ENCODE assay signal across 11 cellular contexts in genomic region chr9:97986466-97986865, GRCh38. TPM values are rescaled to one million over a fixed set of nuclear protein-coding genes. Genes with fewer than 3 reads are reported as not detected.
DNase-seq lines count a peak whose midpoint lies in the region; ATAC-seq and TF ChIP-seq lines count a peak whose summit lies in the region.
"Had no signal": no experiment of that assay in that cellular context is flagged by ENCODE, and none has a peak within 500 bp of the region (broad histone marks: within the 10 kb centered on the region; RNA-seq: fewer than 3 reads in every experiment).

No MANE protein-coding gene starts in this region.

- H4K20me1 ChIP-seq in SU-DHL-6 (ENCODE audit: low read depth, low read length) = peaks cover 22% of the 10 kb centered on the region
- H4K20me1 ChIP-seq in MM.1S (ENCODE audit: insufficient read depth, low read length) = peaks cover 48% of the 10 kb centered on the region

- H3K9me3 ChIP-seq in SU-DHL-6 (ENCODE audit: insufficient read depth, low read length) (no peaks in the 10 kb centered on the region), MM.1S (replicated peaks; ENCODE audit: insufficient read depth, low read length) (no peaks in the 10 kb centered on the region), heart right ventricle (no peaks in the 10 kb centered on the region)
- H3K9me3 ChIP-seq: colonic mucosa had no signal

- H3K27ac ChIP-seq in ACC112 (ENCODE audit: low read depth, low read length) = no peak overlapping the region
- peak overlapping the region; percentile 93 for H3K27ac ChIP-seq in SU-DHL-6 (ENCODE audit: low read depth, low read length)
- no peak overlapping the region for H3K27ac ChIP-seq in MM.1S (ENCODE audit: low read length)
- H3K27ac ChIP-seq in heart right ventricle = no peak overlapping the region
- H3K27ac ChIP-seq: colonic mucosa had no signal

- intact Hi-C loops in heart right ventricle (cut with DNase I) = loop anchor here in 3 of 10 donors (2.0 to 10.0 kb wide), 2 partner anchors 48 kb away; no protein-coding TSS in a partner anchor

- 75 to 79% methylated on average over 5 of the region's 5 CpGs for WGBS in heart right ventricle, 2 donors

- H3F3A ChIP-seq in SU-DHL-6 (ENCODE audit: insufficient read depth) (peaks cover 37% of the 10 kb centered on the region), MM.1S (ENCODE audit: insufficient read depth, low read length) (0 out of 2 replicates have a peak, but pooled peaks cover 6% of the 10 kb centered on the region)

- H3K27me3 ChIP-seq in ACC112 (ENCODE audit: insufficient read depth, low read length) (no peaks in the 10 kb centered on the region), SU-DHL-6 (ENCODE audit: low read length) (no peaks in the 10 kb centered on the region), MM.1S (replicated peaks; ENCODE audit: insufficient read depth, low read length) (no peaks in the 10 kb centered on the region), heart right ventricle (no peaks in the 10 kb centered on the region)
- H3K27me3 ChIP-seq: colonic mucosa had no signal

- H3K79me2 ChIP-seq in ACC112 (ENCODE audit: control insufficient read depth, insufficient read depth, low read length, unreplicated experiment) = peaks cover 84% of the 10 kb centered on the region
- peaks cover 85% of the 10 kb centered on the region for H3K79me2 ChIP-seq in SU-DHL-6 (ENCODE audit: insufficient read depth, low read length)
- H3K79me2 ChIP-seq in MM.1S (ENCODE audit: low read length) = peaks cover 77% of the 10 kb centered on the region

- H3K9me2 ChIP-seq in SU-DHL-6 (replicated peaks; ENCODE audit: insufficient read depth, low read length) (no peaks in the 10 kb centered on the region), MM.1S (replicated peaks; ENCODE audit: insufficient read depth, low read length) (no peaks in the 10 kb centered on the region)

- peak overlapping the region; percentile 82 for H3K4me2 ChIP-seq in SU-DHL-6 (ENCODE audit: low read depth, low read length, poor library complexity, severe bottlenecking)
- H3K4me2 ChIP-seq in MM.1S (ENCODE audit: low read depth, low read length) = no peak overlapping the region

- H2AFZ ChIP-seq in ACC112 (ENCODE audit: low read length, unreplicated experiment) = no peak overlapping the region
- H2AFZ ChIP-seq in SU-DHL-6 (ENCODE audit: low read depth, low read length, severe bottlenecking) = no peak overlapping the region
- no peak overlapping the region for H2AFZ ChIP-seq in MM.1S (ENCODE audit: low read length)

- H3K9ac ChIP-seq in SU-DHL-6 (ENCODE audit: low read length) (peak overlapping the region; percentile 100), MM.1S (ENCODE audit: low read length) (no peak overlapping the region)

- H3K4me3 ChIP-seq in ACC112 (ENCODE audit: low read depth, low read length) = peak overlapping the region; percentile 95
- H3K4me3 ChIP-seq in SU-DHL-6 (ENCODE audit: insufficient read depth, low read length, poor library complexity, severe bottlenecking) = peak overlapping the region; percentile 95
- H3K4me3 ChIP-seq in MM.1S (ENCODE audit: low read length) = no peak overlapping the region
- H3K4me3 ChIP-seq in heart right ventricle = no peak overlapping the region

- ATAC-seq in heart right ventricle = no peak

- H3K4me1 ChIP-seq in ACC112 (ENCODE audit: control insufficient read depth, insufficient read depth, low read length, unreplicated experiment) (peaks cover 67% of the 10 kb centered on the region), MM.1S (ENCODE audit: low read length) (peaks cover 24% of the 10 kb centered on the region), heart right ventricle (peaks cover 0 to 76% (median 54%) of the 10 kb centered on the region in 9 donors)

- H3K36me3 ChIP-seq in ACC112 (ENCODE audit: insufficient read depth, low read length) = 0 out of 2 replicates have a peak, but pooled peaks cover under 1% of the 10 kb centered on the region
- H3K36me3 ChIP-seq in SU-DHL-6 (ENCODE audit: low read length) = 0 out of 2 replicates have a peak, but pooled peaks cover 4% of the 10 kb centered on the region
- H3K36me3 ChIP-seq in MM.1S (replicated peaks; ENCODE audit: insufficient read depth, low read length) = no peaks in the 10 kb centered on the region
- H3K36me3 ChIP-seq in heart right ventricle = no peaks in the 10 kb centered on the region
- H3K36me3 ChIP-seq: colonic mucosa had no signal

- in situ Hi-C loops in GM13977 (cut with MboI; ENCODE audit: low pct_unique_long_range_greater_than_20kb, low sequenced_read_pairs, unreplicated experiment) = no loop called here

- DNase-seq in GM13977 (ENCODE audit: low spot score) (peak; percentile 20), islet precursor cell (peak; percentile 17), HCEC 1CT (no peak), NCI-H2107 treated with DMSO at 0.1 percent for 48 hours (lab: John Stamatoyannopoulos, UW; ENCODE audit: unreplicated experiment) (no peak), MM.1S (no peak), heart right ventricle (no peak)
- DNase-seq: colonic mucosa, DMS153, KG1 had no signal

- TF ChIP-seq CTCF in GM13977 (IDR thresholded peaks at IDR 0.05; ENCODE audit: extremely low read depth, insufficient read depth, missing control alignments) (no peak), SU-DHL-6 (IDR thresholded peaks at IDR 0.05; ENCODE audit: insufficient read depth, low read length, poor library complexity, severe bottlenecking) (no peak), MM.1S (IDR thresholded peaks at IDR 0.05; ENCODE audit: low read length) (no peak), heart right ventricle (IDR thresholded peaks at IDR 0.05) (no peak)

RNA-seq across cellular contexts. Expression of gene ANP32B, which starts 3.3 kb away (rescaled TPM):
- 10 to 100 TPM; 48.2 to 68.2 (median 56.9) TPM for total RNA-seq in heart right ventricle
- 10 to 100 TPM; 67.8 to 69.3 TPM for polyA plus RNA-seq in heart right ventricle

RNA-seq across cellular contexts. Expression of gene HEMGN, which starts 48.5 kb away (rescaled TPM):
- total RNA-seq in heart right ventricle = 1 to 10 TPM in 1 of 10 donors, under 1 TPM in 3, not detected in 6; 0.11 to 1.1 (median 0.19) TPM
- polyA plus RNA-seq in heart right ventricle = not detected

Comparison
In these comparisons a context has a peak if more than half of its experiments do, and no peak if none do; other contexts are left out.
1. H3K4me3 ChIP-seq: peak in ACC112 (single experiment) and SU-DHL-6 (single experiment); none in MM.1S (single experiment) and heart right ventricle (0 of 10).
2. DNase-seq: peak in GM13977 (single experiment) and islet precursor cell (single experiment); none in HCEC 1CT (single experiment), NCI-H2107 treated with DMSO at 0.1 percent for 48 hours (single experiment), MM.1S (single experiment) and heart right ventricle (0 of 2).